1 cellular context compared by ENCODE assay signal in the genomic region with DNA sequence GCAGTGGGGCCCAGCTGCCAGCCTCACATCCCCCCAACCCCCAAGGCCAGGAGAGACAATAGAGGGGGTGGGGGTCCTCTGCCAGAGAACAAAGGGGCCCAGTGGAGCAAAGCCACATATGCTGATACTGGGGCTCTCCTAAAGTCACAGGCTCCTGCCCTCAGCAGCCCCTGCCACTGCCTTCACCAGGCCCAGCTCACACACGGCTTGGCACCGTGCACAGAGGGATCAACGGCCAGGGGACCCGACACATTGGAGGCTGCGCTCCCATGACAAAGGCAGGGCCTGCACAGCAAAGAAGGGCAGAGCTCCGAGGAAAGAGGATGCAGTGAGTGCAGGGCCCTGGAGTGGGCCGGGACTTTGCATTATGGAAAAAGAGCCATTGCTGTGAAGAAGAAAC.
TF ChIP-seq lines count a peak whose summit lies in the region.

No MANE protein-coding gene starts in this region.

TF ChIP-seq in H1, 55 proteins besides CTCF, POLR2A, EP300 and RAD21:
- TF ChIP-seq TAF7 (optimal IDR thresholded peaks at IDR 0.05; ENCODE audit: borderline replicate concordance, low read depth, low read length): no peak
- no peak for TF ChIP-seq SIN3A (conservative IDR thresholded peaks at IDR 0.05 in 1 of 2, IDR thresholded peaks at IDR 0.05 in 1 of 2; ENCODE audit: low read depth in 1 of 2, low read length in 2 of 2)
- no peak for TF ChIP-seq KDM4A (IDR thresholded peaks at IDR 0.05; ENCODE audit: low read depth, low read length, severe bottlenecking)
- TF ChIP-seq SIRT6 (IDR thresholded peaks at IDR 0.05; ENCODE audit: low read length): no peak
- TF ChIP-seq CHD1 (IDR thresholded peaks at IDR 0.05; ENCODE audit: low read depth, low read length): no peak
- TF ChIP-seq, protein P1, sequence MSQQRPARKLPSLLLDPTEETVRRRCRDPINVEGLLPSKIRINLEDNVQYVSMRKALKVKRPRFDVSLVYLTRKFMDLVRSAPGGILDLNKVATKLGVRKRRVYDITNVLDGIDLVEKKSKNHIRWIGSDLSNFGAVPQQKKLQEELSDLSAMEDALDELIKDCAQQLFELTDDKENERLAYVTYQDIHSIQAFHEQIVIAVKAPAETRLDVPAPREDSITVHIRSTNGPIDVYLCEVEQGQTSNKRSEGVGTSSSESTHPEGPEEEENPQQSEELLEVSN (IDR thresholded peaks at IDR 0.05): no peak
- TF ChIP-seq, protein P2, sequence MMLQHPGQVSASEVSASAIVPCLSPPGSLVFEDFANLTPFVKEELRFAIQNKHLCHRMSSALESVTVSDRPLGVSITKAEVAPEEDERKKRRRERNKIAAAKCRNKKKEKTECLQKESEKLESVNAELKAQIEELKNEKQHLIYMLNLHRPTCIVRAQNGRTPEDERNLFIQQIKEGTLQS (IDR thresholded peaks at IDR 0.05; ENCODE audit: insufficient read depth, low read depth, low read length): no peak
- TF ChIP-seq SUZ12 (IDR thresholded peaks at IDR 0.05; ENCODE audit: low read length): no peak
- no peak for TF ChIP-seq JUN (IDR thresholded peaks at IDR 0.05; ENCODE audit: low read depth, low read length)
- no peak for TF ChIP-seq YY1 (IDR thresholded peaks at IDR 0.05; ENCODE audit: low read depth, low read length)
- no peak for TF ChIP-seq CBX5 (IDR thresholded peaks at IDR 0.05; ENCODE audit: low read depth, low read length)
- no peak for TF ChIP-seq SP2 (IDR thresholded peaks at IDR 0.05; ENCODE audit: low read length)
